ENCODE assay signal across 6 cellular contexts in genomic region chr2:240698852-240699561, GRCh38. TPM values are rescaled to one million over a fixed set of nuclear protein-coding genes. Genes with fewer than 3 reads are reported as not detected.
"Had no signal": no experiment of that assay in that cellular context is flagged by ENCODE, and none has a peak within 500 bp of the region (broad histone marks: within the 10 kb centered on the region; RNA-seq: fewer than 3 reads in every experiment).

No MANE protein-coding gene starts in this region.

RNA-seq across cellular contexts. Expression of gene AQP12A, which starts 7.3 kb away (rescaled TPM):
- total RNA-seq: fibroblast of lung, frontal cortex, lower leg skin, mesenteric fat pad, SJCRH30, transverse colon had no signal
- polyA plus RNA-seq: fibroblast of lung had no signal

RNA-seq across cellular contexts. Expression of gene AQP12B, which starts 16.3 kb away (rescaled TPM):
- total RNA-seq: fibroblast of lung, frontal cortex, lower leg skin, mesenteric fat pad, SJCRH30 had no signal
- polyA plus RNA-seq: fibroblast of lung had no signal
